Comparison of ENCODE assay signal across 30 cellular contexts in genomic region chr12:57159341-57159740, GRCh38. TPM values are rescaled to one million over a fixed set of nuclear protein-coding genes. Genes with fewer than 3 reads are reported as not detected.
A peak's percentile ranks its signal among the peaks of the same experiment; 100 is the strongest.
DNase-seq lines count a peak whose midpoint lies in the region; ATAC-seq and TF ChIP-seq lines count a peak whose summit lies in the region.
"Had no signal": no experiment of that assay in that cellular context is flagged by ENCODE, and none has a peak within 500 bp of the region (broad histone marks: within the 10 kb centered on the region; RNA-seq: fewer than 3 reads in every experiment).

No MANE protein-coding gene starts in this region.

- peaks cover 0 to 85% of the 10 kb centered on the region in 2 donors for H3K36me3 ChIP-seq in left lung
- H3K36me3 ChIP-seq in tibial artery = peaks cover 83 to 99% (median 97%) of the 10 kb centered on the region in 3 donors

- H3K27me3 ChIP-seq in left lung (no peaks in the 10 kb centered on the region), tibial artery (no peaks in the 10 kb centered on the region)
- H3K27me3 ChIP-seq: ascending aorta, right lobe of liver had no signal

- no peak overlapping the region for H3K4me3 ChIP-seq in left lung
- H3K4me3 ChIP-seq in tibial artery = no peak overlapping the region
- H3K4me3 ChIP-seq: ascending aorta, K562, right lobe of liver had no signal

- H3K4me1 ChIP-seq in left lung (peaks cover 0 to 74% of the 10 kb centered on the region in 2 donors), tibial artery (peaks cover 0 to 27% (median 10%) of the 10 kb centered on the region in 4 donors)

- no peaks in the 10 kb centered on the region for H3K9me3 ChIP-seq in left lung
- no peaks in the 10 kb centered on the region for H3K9me3 ChIP-seq in tibial artery
- H3K9me3 ChIP-seq: ascending aorta, right lobe of liver had no signal

- CTCF ChIA-PET in HEK293T (lab: Yijun Ruan, JAX) = no interaction called here

- H3K27ac ChIP-seq in cingulate gyrus (ENCODE audit: low read depth, low read length) (peak overlapping the region; percentile 39), left lung (peak overlapping the region in 1 of 2 donors; percentile 53), tibial artery (peak overlapping the region; percentile 33 to 54)
- H3K27ac ChIP-seq: right lobe of liver had no signal

- POLR2A ChIA-PET in HEK293T (lab: Yijun Ruan, JAX) = no interaction called here

- peak; percentile 9 for ATAC-seq in left lung
- ATAC-seq: activated CD8-positive, alpha-beta T cell treated with anti-CD3 and anti-CD28 coated beads for 36 hours; K562; natural killer cell treated with Interleukin-12 subunit alpha and Interleukin-12 subunit beta and Interleukin-15 and Interleukin-18, amount 100 ng/mL, for 72 hours; SK-N-SH treated with all-trans-retinoic acid at 6 μM for 48 hours had no signal

- TF ChIP-seq CTCF in left lung (IDR thresholded peaks at IDR 0.05) (no peak), tibial artery (IDR thresholded peaks at IDR 0.05) (no peak)

- peak; percentile 35 for DNase-seq in NCI-H2171 treated with DMSO at 0.1 percent for 48 hours (lab: John Stamatoyannopoulos, UW)
- no peak for DNase-seq in NCI-H2171 (lab: John Stamatoyannopoulos, UW)
- DNase-seq in left lung = peak in 1 of 2 donors; percentile 34
- no peak for DNase-seq in tibial artery
- no peak for DNase-seq in putamen (ENCODE audit: low spot score)
- DNase-seq in stimulated activated CD4-positive, alpha-beta T cell treated with anti-CD3 and anti-CD28 coated beads, Interleukin-15, amount 100 ng/mL, for 24 hours = no peak
- no peak for DNase-seq in HEK293T (ENCODE audit: extremely low spot score)
- DNase-seq: 8988T; activated CD4-positive, alpha-beta T cell treated with anti-CD3 and anti-CD28 coated beads for 1 hour; activated CD8-positive, alpha-beta T cell treated with anti-CD3 and anti-CD28 coated beads for 36 hours; CD4-positive, alpha-beta memory T cell; NCI-H1105 treated with DMSO at 0.1 percent for 48 hours; NCI-H2081 treated with DMSO at 0.1 percent for 48 hours; RPMI8226; stimulated activated naive CD4-positive, alpha-beta T cell; T-helper 2 cell had no signal

- intact Hi-C loops in left lung (cut with DNase I) (no loop called here), tibial artery (cut with DNase I; ENCODE audit: low total_unique reads) (no loop called here)

TF ChIP-seq in HEK293T, 16 proteins besides CTCF, POLR2A, EP300 and RAD21:
- TF ChIP-seq CTBP1 (IDR thresholded peaks at IDR 0.05; ENCODE audit: borderline replicate concordance) (no peak), BHLHE40 (IDR thresholded peaks at IDR 0.05; ENCODE audit: borderline replicate concordance) (no peak), HDGF (IDR thresholded peaks at IDR 0.05; ENCODE audit: borderline replicate concordance) (no peak), PKNOX1 (IDR thresholded peaks at IDR 0.05) (no peak), ARNT (IDR thresholded peaks at IDR 0.05) (no peak), ZNF384 (IDR thresholded peaks at IDR 0.05) (no peak), FOXA1 (IDR thresholded peaks at IDR 0.05) (no peak), NFRKB (IDR thresholded peaks at IDR 0.05) (no peak), L3MBTL2 (conservative IDR thresholded peaks at IDR 0.05) (no peak)

RNA-seq across cellular contexts. Expression of gene LRP1-AS, which starts 11.9 kb away (rescaled TPM):
- total RNA-seq in left lung = not detected
- total RNA-seq: activated CD8-positive, alpha-beta T cell treated with anti-CD3 and anti-CD28 coated beads for 36 hours; activated T-helper 2 cell treated with anti-CD3 and anti-CD28 coated beads, Interferon-gamma antibody, Interleukin-2, Interleukin-4, amounts not matched to agents 10 μg/mL and 5 μg/mL and 100 μg/mL, durations not matched to agents 14 hours and 24 hours and 36 hours; ascending aorta; CD4-positive, alpha-beta memory T cell; fibroblast of lung; G401; HT1080; K562; liver; M059J; mononuclear cell; natural killer cell treated with Interleukin-12 subunit alpha and Interleukin-12 subunit beta and Interleukin-15 and Interleukin-18, amount 100 ng/mL, for 72 hours; right lobe of liver; temporal lobe had no signal

RNA-seq across cellular contexts. Expression of gene LRP1, which starts 31.1 kb away (rescaled TPM):
- 100 to 1,000 TPM; 228 to 325 TPM for total RNA-seq in left lung

RNA-seq across cellular contexts. Expression of gene STAT6, which starts 48.2 kb away (rescaled TPM):
- 100 to 1,000 TPM; 200 to 237 TPM for total RNA-seq in left lung
- total RNA-seq: M059J had no signal

RNA-seq across cellular contexts. Expression of gene NXPH4, which starts 57.3 kb away (rescaled TPM):
- 1 to 10 TPM in 1 of 2 donors, under 1 TPM in 1; 0.93 to 1.0 TPM for total RNA-seq in left lung
- total RNA-seq: ascending aorta; CD4-positive, alpha-beta memory T cell; G401; liver; mononuclear cell had no signal
